Comparison of ENCODE assay signal across 23 cellular contexts in the genomic region with DNA sequence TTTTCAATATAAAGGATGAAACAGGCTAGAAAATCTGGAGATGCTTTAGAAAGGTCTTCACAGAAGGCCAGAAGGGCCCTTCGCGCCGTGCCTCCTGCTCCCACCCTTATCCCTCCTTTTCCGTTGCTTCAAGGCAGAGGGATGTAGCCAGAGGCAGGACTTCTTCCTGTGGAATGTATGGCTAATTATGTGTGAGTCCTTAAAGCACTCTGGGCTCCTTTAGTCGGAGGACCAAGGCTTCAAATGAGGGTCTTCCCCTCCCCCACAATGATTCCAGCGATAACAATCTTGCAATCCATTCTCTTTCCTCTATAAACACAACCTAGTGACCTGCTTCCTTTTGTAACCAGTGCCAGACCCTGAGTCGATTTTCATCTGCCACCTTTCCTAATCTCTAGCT.
A peak's percentile ranks its signal among the peaks of the same experiment; 100 is the strongest.
DNase-seq lines count a peak whose midpoint lies in the region; ATAC-seq, FAIRE-seq and TF ChIP-seq lines count a peak whose summit lies in the region.
"Had no signal": no experiment of that assay in that cellular context is flagged by ENCODE, and none has a peak within 500 bp of the region (broad histone marks: within the 10 kb centered on the region; RNA-seq: fewer than 3 reads in every experiment).

No MANE protein-coding gene starts in this region.

- peaks cover 17% of the 10 kb centered on the region for H3K4me1 ChIP-seq in HEK293 (ENCODE audit: control insufficient read depth, insufficient read depth, low read length)
- H3K4me1 ChIP-seq in H1 (replicated peaks in 1 of 4; ENCODE audit: control insufficient read depth in 3 of 4, insufficient read depth in 4 of 4, low read length in 3 of 4), result peaks cover 0 to 8% (median 2%) of the 10 kb centered on the region in 4 experiments; a peak in 3 of 7 replicates
- peaks cover 7% of the 10 kb centered on the region for H3K4me1 ChIP-seq in mesodermal cell (ENCODE audit: control insufficient read depth, insufficient read depth, low read length, poor library complexity, severe bottlenecking)
- H3K4me1 ChIP-seq: BLaER1 treated with 17β-estradiol and CSF1 and Interleukin-3, amounts not matched to agents 10 nM and 100 nM had no signal

- no peak for TF ChIP-seq RAD21 in H1 (IDR thresholded peaks at IDR 0.05 in 1 of 2, conservative IDR thresholded peaks at IDR 0.05 in 1 of 2; ENCODE audit: low read depth in 2 of 2, low read length in 2 of 2)

- H4K5ac ChIP-seq in H1 (ENCODE audit: insufficient read length, low read depth, low read length), result no peak overlapping the region

- ATAC-seq in T-helper 17 cell, result no peak
- ATAC-seq: CD8-positive, alpha-beta T cell had no signal

- H3K9me3 ChIP-seq in HEK293 (ENCODE audit: control insufficient read depth, insufficient read depth, low read depth, low read length), result no peaks in the 10 kb centered on the region
- H3K9me3 ChIP-seq in H1 (ENCODE audit: insufficient read depth in 2 of 2, low read depth in 1 of 2, low read length in 1 of 2), result no peaks in the 10 kb centered on the region
- H3K9me3 ChIP-seq in mesodermal cell (ENCODE audit: control insufficient read depth, low read length), result no peaks in the 10 kb centered on the region
- no peaks in the 10 kb centered on the region for H3K9me3 ChIP-seq in T-helper 17 cell (ENCODE audit: control insufficient read depth, low read length, poor library complexity, severe bottlenecking)
- H3K9me3 ChIP-seq: BLaER1 treated with 17β-estradiol and CSF1 and Interleukin-3, amounts not matched to agents 10 nM and 100 nM; MG63 had no signal

- no peak overlapping the region for H3K4ac ChIP-seq in H1 (replicated peaks; ENCODE audit: insufficient read length, low read depth, low read length)

- H2AK5ac ChIP-seq in H1 (ENCODE audit: low read depth, low read length), result no peak overlapping the region

- H3K27ac ChIP-seq in HEK293 (ENCODE audit: extremely low read depth, low read depth, low read length) (no peak overlapping the region), H1 (ENCODE audit: low read depth, low read length) (no peak overlapping the region), mesodermal cell (ENCODE audit: low read depth, low read length, severe bottlenecking) (peak overlapping the region; percentile 49)
- H3K27ac ChIP-seq: BLaER1 treated with 17β-estradiol and CSF1 and Interleukin-3, amounts not matched to agents 10 nM and 100 nM; PC-9; RWPE1 had no signal

- no peaks in the 10 kb centered on the region for H3K27me3 ChIP-seq in H1 (replicated peaks in 1 of 4; ENCODE audit: control insufficient read depth in 3 of 4, extremely low read depth in 1 of 4, insufficient read depth in 3 of 4, low read length in 3 of 4)
- H3K27me3 ChIP-seq: MG63 had no signal

- H4K91ac ChIP-seq in H1 (replicated peaks; ENCODE audit: insufficient read length, low read length), result no peak overlapping the region

- CTCF ChIA-PET in HEK293 (lab: Yijun Ruan, JAX) (no interaction called here), H1 (lab: Charles Lee; ENCODE audit: partially characterized antibody) (no interaction called here)

- intact Hi-C loops in activated T-helper 1 cell treated with anti-CD3 and anti-CD28 coated beads, Interleukin-12 subunit alpha, Interleukin-12 subunit beta, Interleukin-2, Interleukin-4 antibody, amounts not matched to agents 30 ng/mL and 10 ng/mL and 1 ng/mL, durations not matched to agents 14 hours and 24 hours and 36 hours (cut with micrococcal nuclease), result no loop called here

- H3K4me3 ChIP-seq in HEK293 (ENCODE audit: low read depth, low read length) (no peak overlapping the region), H1 (ENCODE audit: extremely low read depth in 1 of 4, insufficient read depth in 2 of 4, low read depth in 3 of 4, low read length in 4 of 4) (no peak overlapping the region), mesodermal cell (ENCODE audit: extremely low read depth, insufficient read depth, low read length, poor library complexity, severe bottlenecking) (no peak overlapping the region)
- H3K4me3 ChIP-seq: BLaER1 treated with 17β-estradiol and CSF1 and Interleukin-3, amounts not matched to agents 10 nM and 100 nM; MG63; PC-9 had no signal

- no peak overlapping the region for H3K27ac Mint-ChIP-seq in type B pancreatic cell
- no peak overlapping the region for H3K27ac Mint-ChIP-seq in T-helper 17 cell
- H3K27ac Mint-ChIP-seq in activated T-helper 1 cell treated with anti-CD3 and anti-CD28 coated beads, Interleukin-12 subunit alpha, Interleukin-12 subunit beta, Interleukin-2, Interleukin-4 antibody, amounts not matched to agents 30 ng/mL and 10 ng/mL and 1 ng/mL, durations not matched to agents 14 hours and 24 hours and 36 hours, result no peak overlapping the region
- H3K27ac Mint-ChIP-seq: CD8-positive, alpha-beta T cell had no signal

- no peak overlapping the region for H2AFZ ChIP-seq in H1 (ENCODE audit: low read length)
- H2AFZ ChIP-seq: PC-9 had no signal

- H3K4me3 Mint-ChIP-seq in type B pancreatic cell (peak overlapping the region; percentile 59), T-helper 17 cell (no peak overlapping the region)
- H3K4me3 Mint-ChIP-seq in activated T-helper 1 cell treated with anti-CD3 and anti-CD28 coated beads, Interleukin-12 subunit alpha, Interleukin-12 subunit beta, Interleukin-2, Interleukin-4 antibody, amounts not matched to agents 30 ng/mL and 10 ng/mL and 1 ng/mL, durations not matched to agents 14 hours and 24 hours and 36 hours, result no peak overlapping the region
- H3K4me3 Mint-ChIP-seq: CD8-positive, alpha-beta T cell; H9 had no signal

- H3K18ac ChIP-seq in H1 (ENCODE audit: extremely low read depth, low read length), result no peak overlapping the region

- no peaks in the 10 kb centered on the region for H3K27me3 Mint-ChIP-seq in type B pancreatic cell
- H3K27me3 Mint-ChIP-seq in T-helper 17 cell, result no peaks in the 10 kb centered on the region
- peaks cover 3% of the 10 kb centered on the region for H3K27me3 Mint-ChIP-seq in activated T-helper 1 cell treated with anti-CD3 and anti-CD28 coated beads, Interleukin-12 subunit alpha, Interleukin-12 subunit beta, Interleukin-2, Interleukin-4 antibody, amounts not matched to agents 30 ng/mL and 10 ng/mL and 1 ng/mL, durations not matched to agents 14 hours and 24 hours and 36 hours (ENCODE audit: insufficient read depth)

- no peak overlapping the region for H2BK12ac ChIP-seq in H1 (ENCODE audit: low read depth, low read length)

- WGBS in H1 (ENCODE audit: extremely low coverage in 1 of 2, insufficient coverage in 1 of 2, insufficient read length in 1 of 2, insufficient replicate concordance in 2 of 2, low coverage in 1 of 2, low lambda C conversion rate in 2 of 2, missing lambda C conversion rate in 1 of 2), 2 experiments, result 90% methylated on average over 7 of the region's 7 CpGs; no CpG with 5 or more reads in 1 of the 2 experiments
- 43 to 49% methylated on average over 1 to 4 of the region's 7 CpGs for WGBS in mesodermal cell (ENCODE audit: insufficient coverage in 2 of 2), 2 experiments

- H3K79me2 ChIP-seq in H1 (ENCODE audit: control insufficient read depth in 1 of 2, insufficient read depth in 2 of 2, low read length in 2 of 2), result no peaks in the 10 kb centered on the region

- no peak overlapping the region for H2BK15ac ChIP-seq in H1 (ENCODE audit: low read length)

- no peaks in the 10 kb centered on the region for H3K23me2 ChIP-seq in H1 (ENCODE audit: low read depth, low read length)

- H2BK5ac ChIP-seq in H1 (ENCODE audit: low read depth, low read length), result no peak overlapping the region

- H3K4me1 Mint-ChIP-seq in type B pancreatic cell (ENCODE audit: unreplicated experiment) (peaks cover 39% of the 10 kb centered on the region), T-helper 17 cell (no peaks in the 10 kb centered on the region)
- no peaks in the 10 kb centered on the region for H3K4me1 Mint-ChIP-seq in activated T-helper 1 cell treated with anti-CD3 and anti-CD28 coated beads, Interleukin-12 subunit alpha, Interleukin-12 subunit beta, Interleukin-2, Interleukin-4 antibody, amounts not matched to agents 30 ng/mL and 10 ng/mL and 1 ng/mL, durations not matched to agents 14 hours and 24 hours and 36 hours (ENCODE audit: low read depth)

- no peak overlapping the region for H3K14ac ChIP-seq in H1 (ENCODE audit: insufficient read length)

- H3K56ac ChIP-seq in H1 (replicated peaks; ENCODE audit: insufficient read length, low read depth, low read length), result no peak overlapping the region

- H3K23ac ChIP-seq in H1 (ENCODE audit: insufficient read length), result no peak overlapping the region

- no peak overlapping the region for H2BK20ac ChIP-seq in H1 (ENCODE audit: low read length)

- H3K79me1 ChIP-seq in H1 (ENCODE audit: low read depth, low read length), result no peaks in the 10 kb centered on the region

- H2BK120ac ChIP-seq in H1 (replicated peaks; ENCODE audit: low read depth, low read length), result no peak overlapping the region

- TF ChIP-seq EP300 in H1 (IDR thresholded peaks at IDR 0.05; ENCODE audit: borderline replicate concordance in 1 of 2, low read depth in 2 of 2, low read length in 2 of 2), result no peak

- peak; percentile 92 for FAIRE-seq in H1 (lab: Jason Lieb, UNC)
- FAIRE-seq: HTR-8/SVneo had no signal

- H4K20me1 ChIP-seq in H1 (replicated peaks in 1 of 2; ENCODE audit: control insufficient read depth in 1 of 2, insufficient read depth in 2 of 2, low read length in 2 of 2), result no peaks in the 10 kb centered on the region
- H4K20me1 ChIP-seq: BLaER1 treated with 17β-estradiol and CSF1 and Interleukin-3, amounts not matched to agents 10 nM and 100 nM had no signal

- H3K36me3 ChIP-seq in HEK293 (ENCODE audit: control insufficient read depth in 2 of 2, insufficient read depth in 1 of 2, low read length in 2 of 2) (no peaks in the 10 kb centered on the region), H1 (ENCODE audit: control insufficient read depth in 2 of 4, insufficient read depth in 4 of 4, low read length in 3 of 4) (no peaks in the 10 kb centered on the region), mesodermal cell (ENCODE audit: control insufficient read depth, insufficient read depth, low read length) (no peaks in the 10 kb centered on the region)
- H3K36me3 ChIP-seq: BLaER1 treated with 17β-estradiol and CSF1 and Interleukin-3, amounts not matched to agents 10 nM and 100 nM; MG63 had no signal

- TF ChIP-seq POLR2A in H1 (IDR thresholded peaks at IDR 0.05; ENCODE audit: control extremely low read depth in 1 of 2, low read depth in 2 of 2, low read length in 2 of 2), result no peak

- H3K9ac ChIP-seq in H1 (replicated peaks in 1 of 4; ENCODE audit: extremely low read depth in 1 of 4, low read depth in 3 of 4, low read length in 3 of 4), result no peak overlapping the region
- H3K9ac ChIP-seq: BLaER1 treated with 17β-estradiol and CSF1 and Interleukin-3, amounts not matched to agents 10 nM and 100 nM had no signal

- DNase-seq in H1 (ENCODE audit: low read depth in 1 of 2, low spot score in 2 of 2) (no peak), type B pancreatic cell (ENCODE audit: extremely low spot score, unreplicated experiment) (no peak), T-helper 17 cell (no peak), DMS53 (lab: John Stamatoyannopoulos, UW) (no peak)
- no peak for DNase-seq in activated T-helper 1 cell treated with anti-CD3 and anti-CD28 coated beads, Interleukin-12 subunit alpha, Interleukin-12 subunit beta, Interleukin-2, Interleukin-4 antibody, amounts not matched to agents 30 ng/mL and 10 ng/mL and 1 ng/mL, durations not matched to agents 14 hours and 24 hours and 36 hours (ENCODE audit: low spot score)
- DNase-seq: Calu3; CD8-positive, alpha-beta T cell; H9; Kasumi-1; MG63; NCI-H1048; NCI-H1436; NCI-H1930; NCI-H226; NCI-H524; NCI-H82; PC-9; SIG-M5 had no signal

- no peak for TF ChIP-seq CTCF in HEK293 (tag by site-specific recombination; IDR thresholded peaks at IDR 0.05)
- TF ChIP-seq CTCF in H1 (IDR thresholded peaks at IDR 0.05; ENCODE audit: control extremely low read depth in 1 of 3, insufficient read depth in 1 of 3, low read depth in 1 of 3, low read length in 3 of 3), result no peak
- TF ChIP-seq CTCF in type B pancreatic cell (conservative IDR thresholded peaks at IDR 0.05), result no peak

- H3K9me3 Mint-ChIP-seq in type B pancreatic cell, result no peaks in the 10 kb centered on the region
- H3K9me3 Mint-ChIP-seq in activated T-helper 1 cell treated with anti-CD3 and anti-CD28 coated beads, Interleukin-12 subunit alpha, Interleukin-12 subunit beta, Interleukin-2, Interleukin-4 antibody, amounts not matched to agents 30 ng/mL and 10 ng/mL and 1 ng/mL, durations not matched to agents 14 hours and 24 hours and 36 hours, result no peaks in the 10 kb centered on the region
- H3K9me3 Mint-ChIP-seq: CD8-positive, alpha-beta T cell; H9 had no signal

- POLR2A ChIA-PET in HEK293 (lab: Yijun Ruan, JAX), result no interaction called here
- POLR2A ChIA-PET in H1 (lab: Charles Lee; ENCODE audit: partially characterized antibody), result no interaction called here

- H4K8ac ChIP-seq in H1 (ENCODE audit: extremely low read depth, insufficient read depth, low read length), result peak overlapping the region; percentile 68; the same call in 1 of the 2 replicates

- H3K36me3 Mint-ChIP-seq in type B pancreatic cell (peaks cover 11% of the 10 kb centered on the region), T-helper 17 cell (ENCODE audit: low read depth) (no peaks in the 10 kb centered on the region)
- no peaks in the 10 kb centered on the region for H3K36me3 Mint-ChIP-seq in activated T-helper 1 cell treated with anti-CD3 and anti-CD28 coated beads, Interleukin-12 subunit alpha, Interleukin-12 subunit beta, Interleukin-2, Interleukin-4 antibody, amounts not matched to agents 30 ng/mL and 10 ng/mL and 1 ng/mL, durations not matched to agents 14 hours and 24 hours and 36 hours (ENCODE audit: low read depth)
- H3K36me3 Mint-ChIP-seq: CD8-positive, alpha-beta T cell had no signal

- H3K4me2 ChIP-seq in H1 (ENCODE audit: insufficient read depth in 1 of 2, low read depth in 2 of 2, low read length in 2 of 2), result no peak overlapping the region
- H3K4me2 ChIP-seq: BLaER1 treated with 17β-estradiol and CSF1 and Interleukin-3, amounts not matched to agents 10 nM and 100 nM; PC-9 had no signal
